1 cellular context compared by ENCODE assay signal in the genomic region with DNA sequence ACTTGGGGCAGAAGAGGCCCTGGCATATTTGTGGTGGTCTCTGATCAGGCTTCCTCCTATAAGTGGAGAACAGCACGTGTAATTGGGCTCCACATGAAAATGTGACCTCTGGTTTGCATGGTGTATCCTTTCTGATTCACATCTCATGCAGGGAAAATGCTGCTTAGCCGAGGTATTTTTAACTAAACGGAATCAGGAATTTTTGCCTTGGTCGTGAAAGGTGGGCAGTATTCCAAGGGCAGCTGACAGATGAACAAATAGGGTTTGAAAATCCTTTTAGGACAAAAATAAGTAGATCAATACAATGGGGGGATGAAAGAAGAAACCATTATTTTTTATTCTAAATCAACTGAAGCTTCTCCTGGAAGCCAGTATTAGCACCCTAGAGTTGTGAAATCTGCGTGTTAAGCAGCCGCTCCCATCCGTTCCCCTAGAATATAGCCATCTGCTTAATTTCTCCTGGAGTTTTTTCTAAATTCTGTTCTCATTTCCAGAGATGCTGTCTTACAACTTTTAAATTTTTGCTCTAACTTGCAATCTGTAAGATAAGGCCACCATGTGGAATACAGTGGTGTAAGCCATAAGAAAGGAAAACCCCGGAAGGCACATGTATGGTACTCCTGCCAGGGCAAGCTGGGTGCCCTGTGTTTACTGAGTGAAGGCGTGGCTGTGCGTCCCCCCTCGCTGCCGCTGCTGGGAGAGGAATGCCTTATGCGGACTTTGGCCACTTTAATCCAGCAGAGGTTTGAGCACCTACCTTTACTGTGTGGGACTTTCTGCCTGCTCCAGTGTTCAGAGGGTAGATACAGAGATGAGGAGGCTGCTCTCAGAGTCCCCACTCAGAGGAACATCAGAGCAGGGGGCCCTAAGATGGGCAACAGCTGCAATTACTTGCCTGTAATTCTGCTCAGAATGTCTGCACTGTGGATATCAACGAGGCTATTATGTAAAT.
TF ChIP-seq lines count a peak whose summit lies in the region.

No MANE protein-coding gene starts in this region.

TF ChIP-seq in HepG2, 621 proteins besides CTCF, POLR2A, EP300 and RAD21 (continued from another document and continues in another):
- TF ChIP-seq, protein P1, sequence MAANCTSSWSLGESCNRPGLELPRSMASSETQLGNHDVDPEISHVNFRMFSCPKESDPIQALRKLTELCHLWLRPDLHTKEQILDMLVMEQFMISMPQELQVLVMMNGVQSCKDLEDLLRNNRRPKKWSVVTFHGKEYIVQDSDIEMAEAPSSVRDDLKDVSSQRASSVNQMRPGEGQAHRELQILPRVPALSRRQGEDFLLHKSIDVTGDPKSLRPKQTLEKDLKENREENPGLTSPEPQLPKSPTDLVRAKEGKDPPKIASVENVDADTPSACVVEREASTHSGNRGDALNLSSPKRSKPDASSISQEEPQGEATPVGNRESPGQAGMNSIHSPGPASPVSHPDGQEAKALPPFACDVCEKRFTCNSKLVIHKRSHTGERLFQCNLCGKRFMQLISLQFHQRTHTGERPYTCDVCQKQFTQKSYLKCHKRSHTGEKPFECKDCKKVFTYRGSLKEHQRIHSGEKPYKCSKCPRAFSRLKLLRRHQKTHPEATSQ (CRISPR knock-in tag; IDR thresholded peaks at IDR 0.05; ENCODE audit: borderline replicate concordance), result no peak
- TF ChIP-seq, protein P2, sequence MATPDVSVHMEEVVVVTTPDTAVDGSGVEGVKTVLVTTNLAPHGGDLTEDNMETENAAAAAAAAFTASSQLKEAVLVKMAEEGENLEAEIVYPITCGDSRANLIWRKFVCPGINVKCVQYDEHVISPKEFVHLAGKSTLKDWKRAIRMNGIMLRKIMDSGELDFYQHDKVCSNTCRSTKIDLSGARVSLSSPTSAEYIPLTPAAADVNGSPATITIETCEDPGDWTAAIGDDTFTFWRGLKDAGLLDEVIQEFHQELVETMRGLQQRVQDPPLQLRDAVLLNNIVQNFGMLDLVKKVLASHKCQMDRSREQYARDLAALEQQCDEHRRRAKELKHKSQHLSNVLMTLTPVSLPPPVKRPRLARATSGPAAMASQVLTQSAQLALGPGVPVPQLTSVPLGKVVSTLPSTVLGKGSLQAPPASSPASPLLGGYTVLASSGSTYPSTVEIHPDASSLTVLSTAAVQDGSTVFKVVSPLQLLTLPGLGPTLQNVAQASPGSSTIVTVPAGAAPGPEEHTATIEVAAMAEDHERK (CRISPR knock-in tag; IDR thresholded peaks at IDR 0.05; ENCODE audit: low read depth), result 0 out of 2 replicates have a peak, but pooled peaks have one; percentile 36
- TF ChIP-seq DNMT1 (CRISPR knock-in tag; IDR thresholded peaks at IDR 0.05) (no peak), KDM3A (CRISPR knock-in tag; IDR thresholded peaks at IDR 0.05; ENCODE audit: low read depth) (0 out of 2 replicates have a peak, but pooled peaks have one; percentile 56), NFE2 (CRISPR knock-in tag; IDR thresholded peaks at IDR 0.05) (no peak), JDP2 (CRISPR knock-in tag; IDR thresholded peaks at IDR 0.05; ENCODE audit: borderline replicate concordance) (no peak), KMT2B (CRISPR knock-in tag; IDR thresholded peaks at IDR 0.05) (no peak), ZNF44 (CRISPR knock-in tag; IDR thresholded peaks at IDR 0.05) (0 out of 2 replicates have a peak, but pooled peaks have one; percentile 29), MXD4 (CRISPR knock-in tag; IDR thresholded peaks at IDR 0.05) (peak; percentile 76), BHLHE40 (IDR thresholded peaks at IDR 0.05; ENCODE audit: low read length) (no peak; the same call in 1 of the 2 replicates), RORA (CRISPR knock-in tag; IDR thresholded peaks at IDR 0.05) (no peak), KLF6 (CRISPR knock-in tag; IDR thresholded peaks at IDR 0.05) (peak; percentile 58; the same call in 1 of the 2 replicates), PPARG (CRISPR knock-in tag; conservative IDR thresholded peaks at IDR 0.05) (peak; percentile 56), RXRB (CRISPR knock-in tag; IDR thresholded peaks at IDR 0.05; ENCODE audit: borderline replicate concordance) (peak; percentile 89), ZFP90 (CRISPR knock-in tag; IDR thresholded peaks at IDR 0.05; ENCODE audit: borderline replicate concordance) (peak; percentile 80), IRF2 (CRISPR knock-in tag; IDR thresholded peaks at IDR 0.05) (peak; percentile 92), STAG1 (CRISPR knock-in tag; IDR thresholded peaks at IDR 0.05) (peak; percentile 34), ZNF563 (CRISPR knock-in tag; IDR thresholded peaks at IDR 0.05) (0 out of 2 replicates have a peak, but pooled peaks have one; percentile 24), FOXP1 (IDR thresholded peaks at IDR 0.05) (no peak), FOXP1 (CRISPR knock-in tag; IDR thresholded peaks at IDR 0.05) (peak; percentile 94), SALL2 (CRISPR knock-in tag; IDR thresholded peaks at IDR 0.05) (peak; percentile 75), MAFG (CRISPR knock-in tag; IDR thresholded peaks at IDR 0.05) (no peak), IKZF4 (CRISPR knock-in tag; IDR thresholded peaks at IDR 0.05; ENCODE audit: borderline replicate concordance, low read depth, not compliant biosample characterization) (peak; percentile 60), ZNF775 (CRISPR knock-in tag; IDR thresholded peaks at IDR 0.05; ENCODE audit: borderline replicate concordance) (peak; percentile 71; the same call in 1 of the 2 replicates), KLF9 (CRISPR knock-in tag; IDR thresholded peaks at IDR 0.05; ENCODE audit: low read depth) (no peak), BORCS8-MEF2B (CRISPR knock-in tag; IDR thresholded peaks at IDR 0.05) (peak; percentile 78), REPIN1 (CRISPR knock-in tag; IDR thresholded peaks at IDR 0.05; ENCODE audit: borderline replicate concordance, low read depth) (0 out of 2 replicates have a peak, but pooled peaks have one; percentile 27), EHMT2 (IDR thresholded peaks at IDR 0.05; ENCODE audit: borderline replicate concordance, low read depth, low read length) (no peak)
- TF ChIP-seq, protein P3, sequence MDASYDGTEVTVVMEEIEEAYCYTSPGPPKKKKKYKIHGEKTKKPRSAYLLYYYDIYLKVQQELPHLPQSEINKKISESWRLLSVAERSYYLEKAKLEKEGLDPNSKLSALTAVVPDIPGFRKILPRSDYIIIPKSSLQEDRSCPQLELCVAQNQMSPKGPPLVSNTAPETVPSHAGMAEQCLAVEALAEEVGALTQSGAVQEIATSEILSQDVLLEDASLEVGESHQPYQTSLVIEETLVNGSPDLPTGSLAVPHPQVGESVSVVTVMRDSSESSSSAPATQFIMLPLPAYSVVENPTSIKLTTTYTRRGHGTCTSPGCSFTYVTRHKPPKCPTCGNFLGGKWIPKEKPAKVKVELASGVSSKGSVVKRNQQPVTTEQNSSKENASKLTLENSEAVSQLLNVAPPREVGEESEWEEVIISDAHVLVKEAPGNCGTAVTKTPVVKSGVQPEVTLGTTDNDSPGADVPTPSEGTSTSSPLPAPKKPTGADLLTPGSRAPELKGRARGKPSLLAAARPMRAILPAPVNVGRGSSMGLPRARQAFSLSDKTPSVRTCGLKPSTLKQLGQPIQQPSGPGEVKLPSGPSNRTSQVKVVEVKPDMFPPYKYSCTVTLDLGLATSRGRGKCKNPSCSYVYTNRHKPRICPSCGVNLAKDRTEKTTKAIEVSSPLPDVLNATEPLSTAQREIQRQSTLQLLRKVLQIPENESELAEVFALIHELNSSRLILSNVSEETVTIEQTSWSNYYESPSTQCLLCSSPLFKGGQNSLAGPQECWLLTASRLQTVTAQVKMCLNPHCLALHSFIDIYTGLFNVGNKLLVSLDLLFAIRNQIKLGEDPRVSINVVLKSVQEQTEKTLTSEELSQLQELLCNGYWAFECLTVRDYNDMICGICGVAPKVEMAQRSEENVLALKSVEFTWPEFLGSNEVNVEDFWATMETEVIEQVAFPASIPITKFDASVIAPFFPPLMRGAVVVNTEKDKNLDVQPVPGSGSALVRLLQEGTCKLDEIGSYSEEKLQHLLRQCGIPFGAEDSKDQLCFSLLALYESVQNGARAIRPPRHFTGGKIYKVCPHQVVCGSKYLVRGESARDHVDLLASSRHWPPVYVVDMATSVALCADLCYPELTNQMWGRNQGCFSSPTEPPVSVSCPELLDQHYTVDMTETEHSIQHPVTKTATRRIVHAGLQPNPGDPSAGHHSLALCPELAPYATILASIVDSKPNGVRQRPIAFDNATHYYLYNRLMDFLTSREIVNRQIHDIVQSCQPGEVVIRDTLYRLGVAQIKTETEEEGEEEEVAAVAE (CRISPR knock-in tag; IDR thresholded peaks at IDR 0.05; ENCODE audit: borderline replicate concordance), result no peak
- TF ChIP-seq, protein P4, sequence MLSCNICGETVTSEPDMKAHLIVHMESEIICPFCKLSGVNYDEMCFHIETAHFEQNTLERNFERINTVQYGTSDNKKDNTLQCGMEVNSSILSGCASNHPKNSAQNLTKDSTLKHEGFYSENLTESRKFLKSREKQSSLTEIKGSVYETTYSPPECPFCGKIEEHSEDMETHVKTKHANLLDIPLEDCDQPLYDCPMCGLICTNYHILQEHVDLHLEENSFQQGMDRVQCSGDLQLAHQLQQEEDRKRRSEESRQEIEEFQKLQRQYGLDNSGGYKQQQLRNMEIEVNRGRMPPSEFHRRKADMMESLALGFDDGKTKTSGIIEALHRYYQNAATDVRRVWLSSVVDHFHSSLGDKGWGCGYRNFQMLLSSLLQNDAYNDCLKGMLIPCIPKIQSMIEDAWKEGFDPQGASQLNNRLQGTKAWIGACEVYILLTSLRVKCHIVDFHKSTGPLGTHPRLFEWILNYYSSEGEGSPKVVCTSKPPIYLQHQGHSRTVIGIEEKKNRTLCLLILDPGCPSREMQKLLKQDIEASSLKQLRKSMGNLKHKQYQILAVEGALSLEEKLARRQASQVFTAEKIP (CRISPR knock-in tag; IDR thresholded peaks at IDR 0.05; ENCODE audit: borderline replicate concordance), result no peak
- TF ChIP-seq, protein P5, sequence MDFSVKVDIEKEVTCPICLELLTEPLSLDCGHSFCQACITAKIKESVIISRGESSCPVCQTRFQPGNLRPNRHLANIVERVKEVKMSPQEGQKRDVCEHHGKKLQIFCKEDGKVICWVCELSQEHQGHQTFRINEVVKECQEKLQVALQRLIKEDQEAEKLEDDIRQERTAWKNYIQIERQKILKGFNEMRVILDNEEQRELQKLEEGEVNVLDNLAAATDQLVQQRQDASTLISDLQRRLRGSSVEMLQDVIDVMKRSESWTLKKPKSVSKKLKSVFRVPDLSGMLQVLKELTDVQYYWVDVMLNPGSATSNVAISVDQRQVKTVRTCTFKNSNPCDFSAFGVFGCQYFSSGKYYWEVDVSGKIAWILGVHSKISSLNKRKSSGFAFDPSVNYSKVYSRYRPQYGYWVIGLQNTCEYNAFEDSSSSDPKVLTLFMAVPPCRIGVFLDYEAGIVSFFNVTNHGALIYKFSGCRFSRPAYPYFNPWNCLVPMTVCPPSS (IDR thresholded peaks at IDR 0.05), result no peak
- TF ChIP-seq, protein P6, sequence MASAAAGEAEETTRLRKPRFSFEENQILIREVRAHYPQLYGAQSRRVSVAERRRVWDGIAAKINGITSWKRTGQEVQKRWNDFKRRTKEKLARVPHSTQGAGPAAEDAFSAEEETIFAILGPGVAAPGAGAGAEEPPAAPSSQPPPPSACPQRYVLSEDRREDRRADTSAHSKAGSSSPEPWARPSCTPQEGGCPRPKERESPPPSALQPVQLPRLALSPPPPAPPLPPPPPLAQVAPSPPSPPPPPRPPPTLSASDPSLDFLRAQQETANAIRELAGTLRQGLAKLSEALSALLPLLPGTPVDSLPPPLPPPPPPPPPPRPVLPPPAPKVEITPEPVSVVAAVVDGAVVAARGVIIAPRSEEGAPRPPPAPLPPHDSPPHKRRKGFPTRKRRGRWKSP (CRISPR knock-in tag; IDR thresholded peaks at IDR 0.05), result peak; percentile 89; the same call in 1 of the 2 replicates
- TF ChIP-seq, protein P7, sequence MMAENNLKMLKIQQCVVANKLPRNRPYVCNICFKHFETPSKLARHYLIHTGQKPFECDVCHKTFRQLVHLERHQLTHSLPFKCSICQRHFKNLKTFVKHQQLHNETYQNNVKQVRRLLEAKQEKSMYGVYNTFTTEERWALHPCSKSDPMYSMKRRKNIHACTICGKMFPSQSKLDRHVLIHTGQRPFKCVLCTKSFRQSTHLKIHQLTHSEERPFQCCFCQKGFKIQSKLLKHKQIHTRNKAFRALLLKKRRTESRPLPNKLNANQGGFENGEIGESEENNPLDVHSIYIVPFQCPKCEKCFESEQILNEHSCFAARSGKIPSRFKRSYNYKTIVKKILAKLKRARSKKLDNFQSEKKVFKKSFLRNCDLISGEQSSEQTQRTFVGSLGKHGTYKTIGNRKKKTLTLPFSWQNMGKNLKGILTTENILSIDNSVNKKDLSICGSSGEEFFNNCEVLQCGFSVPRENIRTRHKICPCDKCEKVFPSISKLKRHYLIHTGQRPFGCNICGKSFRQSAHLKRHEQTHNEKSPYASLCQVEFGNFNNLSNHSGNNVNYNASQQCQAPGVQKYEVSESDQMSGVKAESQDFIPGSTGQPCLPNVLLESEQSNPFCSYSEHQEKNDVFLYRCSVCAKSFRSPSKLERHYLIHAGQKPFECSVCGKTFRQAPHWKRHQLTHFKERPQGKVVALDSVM (CRISPR knock-in tag; IDR thresholded peaks at IDR 0.05), result peak; percentile 55
- TF ChIP-seq, protein P8, sequence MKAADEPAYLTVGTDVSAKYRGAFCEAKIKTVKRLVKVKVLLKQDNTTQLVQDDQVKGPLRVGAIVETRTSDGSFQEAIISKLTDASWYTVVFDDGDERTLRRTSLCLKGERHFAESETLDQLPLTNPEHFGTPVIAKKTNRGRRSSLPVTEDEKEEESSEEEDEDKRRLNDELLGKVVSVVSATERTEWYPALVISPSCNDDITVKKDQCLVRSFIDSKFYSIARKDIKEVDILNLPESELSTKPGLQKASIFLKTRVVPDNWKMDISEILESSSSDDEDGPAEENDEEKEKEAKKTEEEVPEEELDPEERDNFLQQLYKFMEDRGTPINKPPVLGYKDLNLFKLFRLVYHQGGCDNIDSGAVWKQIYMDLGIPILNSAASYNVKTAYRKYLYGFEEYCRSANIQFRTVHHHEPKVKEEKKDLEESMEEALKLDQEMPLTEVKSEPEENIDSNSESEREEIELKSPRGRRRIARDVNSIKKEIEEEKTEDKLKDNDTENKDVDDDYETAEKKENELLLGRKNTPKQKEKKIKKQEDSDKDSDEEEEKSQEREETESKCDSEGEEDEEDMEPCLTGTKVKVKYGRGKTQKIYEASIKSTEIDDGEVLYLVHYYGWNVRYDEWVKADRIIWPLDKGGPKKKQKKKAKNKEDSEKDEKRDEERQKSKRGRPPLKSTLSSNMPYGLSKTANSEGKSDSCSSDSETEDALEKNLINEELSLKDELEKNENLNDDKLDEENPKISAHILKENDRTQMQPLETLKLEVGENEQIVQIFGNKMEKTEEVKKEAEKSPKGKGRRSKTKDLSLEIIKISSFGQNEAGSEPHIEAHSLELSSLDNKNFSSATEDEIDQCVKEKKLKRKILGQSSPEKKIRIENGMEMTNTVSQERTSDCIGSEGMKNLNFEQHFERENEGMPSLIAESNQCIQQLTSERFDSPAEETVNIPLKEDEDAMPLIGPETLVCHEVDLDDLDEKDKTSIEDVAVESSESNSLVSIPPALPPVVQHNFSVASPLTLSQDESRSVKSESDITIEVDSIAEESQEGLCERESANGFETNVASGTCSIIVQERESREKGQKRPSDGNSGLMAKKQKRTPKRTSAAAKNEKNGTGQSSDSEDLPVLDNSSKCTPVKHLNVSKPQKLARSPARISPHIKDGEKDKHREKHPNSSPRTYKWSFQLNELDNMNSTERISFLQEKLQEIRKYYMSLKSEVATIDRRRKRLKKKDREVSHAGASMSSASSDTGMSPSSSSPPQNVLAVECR (CRISPR knock-in tag; IDR thresholded peaks at IDR 0.05; ENCODE audit: borderline replicate concordance), result peak; percentile 86; the same call in 1 of the 2 replicates
- TF ChIP-seq, protein P9, sequence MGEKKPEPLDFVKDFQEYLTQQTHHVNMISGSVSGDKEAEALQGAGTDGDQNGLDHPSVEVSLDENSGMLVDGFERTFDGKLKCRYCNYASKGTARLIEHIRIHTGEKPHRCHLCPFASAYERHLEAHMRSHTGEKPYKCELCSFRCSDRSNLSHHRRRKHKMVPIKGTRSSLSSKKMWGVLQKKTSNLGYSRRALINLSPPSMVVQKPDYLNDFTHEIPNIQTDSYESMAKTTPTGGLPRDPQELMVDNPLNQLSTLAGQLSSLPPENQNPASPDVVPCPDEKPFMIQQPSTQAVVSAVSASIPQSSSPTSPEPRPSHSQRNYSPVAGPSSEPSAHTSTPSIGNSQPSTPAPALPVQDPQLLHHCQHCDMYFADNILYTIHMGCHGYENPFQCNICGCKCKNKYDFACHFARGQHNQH (CRISPR knock-in tag; IDR thresholded peaks at IDR 0.05), result peak; percentile 95
